Comparison of ENCODE assay signal across 8 cellular contexts in the genomic region with DNA sequence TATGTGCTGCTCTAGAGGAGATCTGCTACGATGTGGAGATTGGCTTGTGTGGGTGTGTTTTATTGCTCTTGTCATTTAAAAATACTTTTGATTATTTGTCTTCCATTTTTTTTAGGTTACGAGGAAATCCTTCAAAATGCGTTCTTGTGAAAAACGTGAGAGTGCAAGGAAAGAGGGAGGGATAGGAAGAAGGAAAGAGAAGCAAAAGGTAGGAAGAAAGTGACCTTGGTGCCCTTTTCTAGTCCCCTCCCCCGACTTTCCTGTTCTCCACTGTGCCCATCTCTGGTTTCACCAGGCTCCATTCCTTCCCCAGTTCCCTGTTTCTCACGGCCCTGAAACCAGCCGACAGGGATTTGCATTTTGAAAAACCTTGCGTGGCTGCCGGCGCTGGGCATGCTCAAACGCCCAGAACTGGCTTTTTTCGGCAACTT. TPM values are rescaled to one million over a fixed set of nuclear protein-coding genes. Genes with fewer than 3 reads are reported as not detected.
A peak's percentile ranks its signal among the peaks of the same experiment; 100 is the strongest.
DNase-seq lines count a peak whose midpoint lies in the region; ATAC-seq and TF ChIP-seq lines count a peak whose summit lies in the region.

No MANE protein-coding gene starts in this region.

- no peak for ATAC-seq in GM19351 (IDR thresholded peaks at IDR 0.05; ENCODE audit: unreplicated experiment)

- peaks cover 7% of the 10 kb centered on the region for H3F3A ChIP-seq in neural cell (ENCODE audit: insufficient read depth, low read length, poor library complexity, severe bottlenecking)

- 14% methylated on average over 12 of the region's 12 CpGs for WGBS in esophagus muscularis mucosa

- H3K4me2 ChIP-seq in neural cell (ENCODE audit: low read length): no peak overlapping the region

- TF ChIP-seq RAD21 in neural cell (conservative IDR thresholded peaks at IDR 0.05): no peak

- TF ChIP-seq EP300 in esophagus muscularis mucosa (IDR thresholded peaks at IDR 0.05): no peak
- TF ChIP-seq EP300 in neural cell (conservative IDR thresholded peaks at IDR 0.05; ENCODE audit: poor library complexity, severe bottlenecking): no peak

- no peaks in the 10 kb centered on the region for H4K20me1 ChIP-seq in neural cell (ENCODE audit: insufficient read depth)

- CTCF ChIA-PET in BJ (lab: Yijun Ruan, JAX) (interaction anchor here (0.5 to 3.5 kb wide), 23 partner anchors 12 to 539 kb away, joined by 3 to 15 read pairs (median 4); no protein-coding TSS in a partner anchor), HEK293T (lab: Yijun Ruan, JAX) (interaction anchor here (0.6 to 1.1 kb wide), 5 partner anchors 9 to 1786 kb away, joined by 3 to 4 read pairs (median 3); no protein-coding TSS in a partner anchor)

- peaks cover 17% of the 10 kb centered on the region for H3K79me2 ChIP-seq in neural cell (replicated peaks; ENCODE audit: insufficient read depth, low read length)

- H3K9ac ChIP-seq in neural cell (ENCODE audit: low read length): no peak overlapping the region

- intact Hi-C loops in esophagus muscularis mucosa (cut with DNase I): loop anchor here (2.0 to 10.0 kb wide), 3 partner anchors 37 to 259 kb away; no protein-coding TSS in a partner anchor

- H3K9me2 ChIP-seq in neural cell (ENCODE audit: insufficient read depth, low read length): no peaks in the 10 kb centered on the region

- DNase-seq in BJ (ENCODE audit: low read depth) (no peak), NCI-H2227 treated with DMSO at 0.1 percent for 48 hours (lab: John Stamatoyannopoulos, UW) (peak; percentile 91), esophagus muscularis mucosa (ENCODE audit: extremely low spot score) (no peak), NCI-H524 treated with DMSO at 0.1 percent for 48 hours (lab: John Stamatoyannopoulos, UW) (no peak), NCI-H1694 (lab: John Stamatoyannopoulos, UW) (no peak), HEK293T (ENCODE audit: extremely low spot score) (no peak)

- no peak for TF ChIP-seq POLR2A in esophagus muscularis mucosa (IDR thresholded peaks at IDR 0.05; ENCODE audit: low read depth)

- H3K27ac ChIP-seq in esophagus muscularis mucosa (replicated peaks in 1 of 4) (peak overlapping the region; percentile 95 to 96 (median 96)), neural cell (ENCODE audit: low read length) (no peak overlapping the region)

- POLR2A ChIA-PET in BJ (lab: Charles Lee): interaction anchor here (0.6 to 0.9 kb wide), 3 partner anchors 10 to 786 kb away, joined by 3 to 4 read pairs (median 3); no protein-coding TSS in a partner anchor
- POLR2A ChIA-PET in HEK293T (lab: Yijun Ruan, JAX): interaction anchor here (0.9 to 1.3 kb wide), 3 partner anchors 12 to 143 kb away, joined by 3 to 4 read pairs (median 4); no protein-coding TSS in a partner anchor

- no peaks in the 10 kb centered on the region for H3K36me3 ChIP-seq in BJ (ENCODE audit: control insufficient read depth, insufficient read depth, low read length)
- no peaks in the 10 kb centered on the region for H3K36me3 ChIP-seq in esophagus muscularis mucosa
- no peaks in the 10 kb centered on the region for H3K36me3 ChIP-seq in neural cell (ENCODE audit: insufficient read depth, low read length)

- H3K9me3 ChIP-seq in esophagus muscularis mucosa (no peaks in the 10 kb centered on the region), neural cell (ENCODE audit: low read length) (no peaks in the 10 kb centered on the region)

- no peaks in the 10 kb centered on the region for H3K27me3 ChIP-seq in BJ (ENCODE audit: control insufficient read depth, insufficient read depth, low read length)
- no peaks in the 10 kb centered on the region for H3K27me3 ChIP-seq in esophagus muscularis mucosa
- no peaks in the 10 kb centered on the region for H3K27me3 ChIP-seq in neural cell (ENCODE audit: insufficient read depth, low read depth, low read length)

- TF ChIP-seq CTCF in BJ (IDR thresholded peaks at IDR 0.05; ENCODE audit: insufficient read depth, low read depth, low read length): no peak
- TF ChIP-seq CTCF in esophagus muscularis mucosa (IDR thresholded peaks at IDR 0.05): no peak
- TF ChIP-seq CTCF in neural cell (IDR thresholded peaks at IDR 0.05; ENCODE audit: poor library complexity, severe bottlenecking): no peak

- peaks cover 5 to 42% (median 39%) of the 10 kb centered on the region in 4 donors for H3K4me1 ChIP-seq in esophagus muscularis mucosa

- peak overlapping the region; percentile 95 for H3K4me3 ChIP-seq in BJ (ENCODE audit: low read depth, low read length)
- peak overlapping the region; percentile 86 to 98 (median 92) for H3K4me3 ChIP-seq in esophagus muscularis mucosa
- peak overlapping the region; percentile 60 for H3K4me3 ChIP-seq in neural cell (ENCODE audit: low read length)

- no peak overlapping the region for H2AFZ ChIP-seq in neural cell (ENCODE audit: low read depth, low read length)

TF ChIP-seq in neural cell, 6 proteins besides CTCF, POLR2A, EP300 and RAD21:
- no peak for TF ChIP-seq MXI1 (conservative IDR thresholded peaks at IDR 0.05; ENCODE audit: poor library complexity, severe bottlenecking)
- TF ChIP-seq EZH2 (IDR thresholded peaks at IDR 0.05; ENCODE audit: borderline replicate concordance, insufficient read depth, low read length, poor library complexity, severe bottlenecking): no peak
- TF ChIP-seq SMC3 (conservative IDR thresholded peaks at IDR 0.05; ENCODE audit: poor library complexity): no peak
- TF ChIP-seq, protein P1, sequence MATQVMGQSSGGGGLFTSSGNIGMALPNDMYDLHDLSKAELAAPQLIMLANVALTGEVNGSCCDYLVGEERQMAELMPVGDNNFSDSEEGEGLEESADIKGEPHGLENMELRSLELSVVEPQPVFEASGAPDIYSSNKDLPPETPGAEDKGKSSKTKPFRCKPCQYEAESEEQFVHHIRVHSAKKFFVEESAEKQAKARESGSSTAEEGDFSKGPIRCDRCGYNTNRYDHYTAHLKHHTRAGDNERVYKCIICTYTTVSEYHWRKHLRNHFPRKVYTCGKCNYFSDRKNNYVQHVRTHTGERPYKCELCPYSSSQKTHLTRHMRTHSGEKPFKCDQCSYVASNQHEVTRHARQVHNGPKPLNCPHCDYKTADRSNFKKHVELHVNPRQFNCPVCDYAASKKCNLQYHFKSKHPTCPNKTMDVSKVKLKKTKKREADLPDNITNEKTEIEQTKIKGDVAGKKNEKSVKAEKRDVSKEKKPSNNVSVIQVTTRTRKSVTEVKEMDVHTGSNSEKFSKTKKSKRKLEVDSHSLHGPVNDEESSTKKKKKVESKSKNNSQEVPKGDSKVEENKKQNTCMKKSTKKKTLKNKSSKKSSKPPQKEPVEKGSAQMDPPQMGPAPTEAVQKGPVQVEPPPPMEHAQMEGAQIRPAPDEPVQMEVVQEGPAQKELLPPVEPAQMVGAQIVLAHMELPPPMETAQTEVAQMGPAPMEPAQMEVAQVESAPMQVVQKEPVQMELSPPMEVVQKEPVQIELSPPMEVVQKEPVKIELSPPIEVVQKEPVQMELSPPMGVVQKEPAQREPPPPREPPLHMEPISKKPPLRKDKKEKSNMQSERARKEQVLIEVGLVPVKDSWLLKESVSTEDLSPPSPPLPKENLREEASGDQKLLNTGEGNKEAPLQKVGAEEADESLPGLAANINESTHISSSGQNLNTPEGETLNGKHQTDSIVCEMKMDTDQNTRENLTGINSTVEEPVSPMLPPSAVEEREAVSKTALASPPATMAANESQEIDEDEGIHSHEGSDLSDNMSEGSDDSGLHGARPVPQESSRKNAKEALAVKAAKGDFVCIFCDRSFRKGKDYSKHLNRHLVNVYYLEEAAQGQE (IDR thresholded peaks at IDR 0.05; ENCODE audit: borderline replicate concordance): no peak
- no peak for TF ChIP-seq TAF1 (IDR thresholded peaks at IDR 0.05; ENCODE audit: low read depth)
- no peak for TF ChIP-seq POLR2AphosphoS5 (IDR thresholded peaks at IDR 0.05)

TF ChIP-seq in HEK293T, 16 proteins besides CTCF, POLR2A, EP300 and RAD21:
- no peak for TF ChIP-seq SP1 (IDR thresholded peaks at IDR 0.05)

RNA-seq across cellular contexts. Expression of a gene that starts 0.5 kb away (rescaled TPM):
- polyA plus RNA-seq in BJ (2011; rRNA removed) (19.4 and 51.6 TPM in 2 replicates), neural cell (69.3 and 71.2 TPM in 2 replicates)
- 18.1 and 18.4 TPM in 2 replicates for polyA minus RNA-seq in BJ (2011; rRNA and poly(A)+ RNA removed)
- total RNA-seq in esophagus muscularis mucosa: 100 to 1,000 TPM in 1 of 4 donors, 10 to 100 TPM in 3; 61.0 to 141 (median 75.5) TPM
- 75.7 and 106 TPM in 2 replicates for polyA minus RNA-seq in neural cell
